ENCODE assay signal across 8 cellular contexts in genomic region chr11:114348200-114349191, GRCh38. TPM values are rescaled to one million over a fixed set of nuclear protein-coding genes. Genes with fewer than 3 reads are reported as not detected.
DNase-seq lines count a peak whose midpoint lies in the region; ATAC-seq and TF ChIP-seq lines count a peak whose summit lies in the region.

No MANE protein-coding gene starts in this region.

- TF ChIP-seq CTCF in HFFc6 (IDR thresholded peaks at IDR 0.05) (peak; percentile 85), kidney epithelial cell (IDR thresholded peaks at IDR 0.05; ENCODE audit: insufficient read depth, low read length, poor library complexity, severe bottlenecking) (peak; percentile 48), stomach (IDR thresholded peaks at IDR 0.05) (peak in 4 of 7 experiments; percentile 18 to 60 (median 41))

- H3K27ac ChIP-seq in CD4-positive, alpha-beta memory T cell (ENCODE audit: low read depth, low read length) = no peak overlapping the region
- H3K27ac ChIP-seq in stomach = no peak overlapping the region

- CTCF ChIA-PET in CD4-positive, alpha-beta memory T cell (lab: Charles Lee; ENCODE audit: partially characterized antibody) = interaction anchor here (1.8 to 2.1 kb wide), 2 partner anchors 32 to 50 kb away, joined by 5 to 6 read pairs; no protein-coding TSS in a partner anchor

- TF ChIP-seq POLR2A in stomach (IDR thresholded peaks at IDR 0.05) = no peak

- H3K4me1 Mint-ChIP-seq in CD4-positive, alpha-beta memory T cell = peaks cover 1 to 7% (median 5%) of the 10 kb centered on the region in 4 donors
- peaks cover 44% of the 10 kb centered on the region for H3K4me1 Mint-ChIP-seq in HFFc6 (ENCODE audit: low read depth)

- no peak overlapping the region for H3K27ac Mint-ChIP-seq in CD4-positive, alpha-beta memory T cell
- peak overlapping the region; percentile 54 for H3K27ac Mint-ChIP-seq in HFFc6

- WGBS in stomach, 5 donors = 69 to 76% (median 73%) methylated on average over 13 of the region's 13 CpGs

- peak overlapping the region in 2 of 8 donors; percentile 33 to 40 for H3K4me3 Mint-ChIP-seq in CD4-positive, alpha-beta memory T cell
- no peak overlapping the region; the same call in 1 of the 2 replicates for H3K4me3 Mint-ChIP-seq in HFFc6

- H3K9me3 Mint-ChIP-seq in CD4-positive, alpha-beta memory T cell = no peaks in the 10 kb centered on the region
- H3K9me3 Mint-ChIP-seq in HFFc6 = no peaks in the 10 kb centered on the region

- no peaks in the 10 kb centered on the region for H3K4me1 ChIP-seq in CD4-positive, alpha-beta memory T cell (ENCODE audit: insufficient read depth, low read length)
- no peaks in the 10 kb centered on the region for H3K4me1 ChIP-seq in stomach

- no peaks in the 10 kb centered on the region for H3K36me3 Mint-ChIP-seq in CD4-positive, alpha-beta memory T cell
- no peaks in the 10 kb centered on the region for H3K36me3 Mint-ChIP-seq in HFFc6 (ENCODE audit: low read depth)

- POLR2A ChIA-PET in CD4-positive, alpha-beta memory T cell (lab: Charles Lee; ENCODE audit: partially characterized antibody) = interaction anchor here (1.5 kb wide), 1 partner anchor 90 kb away, joined by 3 read pairs; the partner anchor contains the start of gene REXO2

- H3K27me3 Mint-ChIP-seq in CD4-positive, alpha-beta memory T cell = no peaks in the 10 kb centered on the region
- H3K27me3 Mint-ChIP-seq in HFFc6 (ENCODE audit: insufficient read depth) = no peaks in the 10 kb centered on the region

- DNase-seq in CD4-positive, alpha-beta memory T cell = peak in 4 of 5 donors; percentile 24 to 45 (median 38)
- peak; percentile 79 for DNase-seq in HFFc6
- DNase-seq in RKO (ENCODE audit: low spot score) = peak; percentile 57
- peak; percentile 22 for DNase-seq in central memory CD4-positive, alpha-beta T cell
- peak; percentile 28 for DNase-seq in kidney epithelial cell (ENCODE audit: low read depth)
- peak; percentile 47 for DNase-seq in stomach
- DNase-seq in HK-2 (ENCODE audit: unreplicated experiment) = no peak

- no peaks in the 10 kb centered on the region for H3K27me3 ChIP-seq in CD4-positive, alpha-beta memory T cell (ENCODE audit: insufficient read depth, low read length)
- H3K27me3 ChIP-seq in kidney epithelial cell (ENCODE audit: control insufficient read depth, insufficient read depth, low read length) (no peaks in the 10 kb centered on the region), stomach (no peaks in the 10 kb centered on the region)

- TF ChIP-seq EP300 in stomach (IDR thresholded peaks at IDR 0.05) = no peak

- intact Hi-C loops in CD4-positive, alpha-beta memory T cell (cut with micrococcal nuclease) = loop anchor here (1.0 to 2.0 kb wide), 2 partner anchors 52 to 91 kb away; partner anchors contain the start of genes C11orf71, RBM7 and REXO2
- intact Hi-C loops in stomach (cut with DNase I; ENCODE audit: low total_unique reads) = no loop called here

- ATAC-seq in GM18909 (IDR thresholded peaks at IDR 0.05; ENCODE audit: poor library complexity, unreplicated experiment) = no peak

- no peak overlapping the region for H3K4me3 ChIP-seq in CD4-positive, alpha-beta memory T cell (ENCODE audit: low read length in 2 of 2)
- no peak overlapping the region for H3K4me3 ChIP-seq in kidney epithelial cell (ENCODE audit: low read depth, low read length)
- no peak overlapping the region for H3K4me3 ChIP-seq in stomach

- H3K9me3 ChIP-seq in CD4-positive, alpha-beta memory T cell (ENCODE audit: control insufficient read depth in 1 of 2, low read length in 2 of 2) = no peaks in the 10 kb centered on the region
- no peaks in the 10 kb centered on the region for H3K9me3 ChIP-seq in stomach

- no peaks in the 10 kb centered on the region for H3K36me3 ChIP-seq in CD4-positive, alpha-beta memory T cell (ENCODE audit: insufficient read depth, low read length)
- H3K36me3 ChIP-seq in kidney epithelial cell (ENCODE audit: control insufficient read depth, insufficient read depth, low read length) (no peaks in the 10 kb centered on the region), stomach (no peaks in the 10 kb centered on the region)

RNA-seq across cellular contexts. Expression of gene C11orf71, which starts 51.8 kb away (rescaled TPM):
- total RNA-seq in CD4-positive, alpha-beta memory T cell = 10 to 100 TPM; 15.1 to 15.6 TPM
- polyA plus RNA-seq in CD4-positive, alpha-beta memory T cell = 10 to 100 TPM; 12.8 to 13.9 TPM
- total RNA-seq in HFFc6 (2021; fragmentation: NEBNext Ultra II Directional; extraction: Animal tissue kit (Norgen Biotek cat#: 25700)) = 1 to 10 TPM; 2.4 to 3.8 (median 3.2) TPM
- total RNA-seq in kidney epithelial cell = 1.6 and 1.9 TPM in 2 replicates
- 10 to 100 TPM in 1 of 5 donors, 1 to 10 TPM in 3, under 1 TPM in 1; 0.58 to 10.1 (median 4.9) TPM for total RNA-seq in stomach
- 1 to 10 TPM; 8.4 to 8.7 (median 8.6) TPM for polyA plus RNA-seq in stomach

RNA-seq across cellular contexts. Expression of gene RBM7, which starts 52.0 kb away (rescaled TPM):
- total RNA-seq in CD4-positive, alpha-beta memory T cell = 10 to 100 TPM; 35.8 to 43.0 TPM
- polyA plus RNA-seq in CD4-positive, alpha-beta memory T cell = 10 to 100 TPM; 23.1 to 39.8 TPM
- total RNA-seq in HFFc6 (2021; fragmentation: NEBNext Ultra II Directional; extraction: Animal tissue kit (Norgen Biotek cat#: 25700)) = 10 to 100 TPM; 35.9 to 42.3 (median 39.2) TPM
- total RNA-seq in kidney epithelial cell (40.2 and 43.5 TPM in 2 replicates), stomach (10 to 100 TPM in 3 of 5 donors, 1 to 10 TPM in 2; 4.8 to 41.5 (median 13.6) TPM)
- 10 to 100 TPM in 2 of 3 donors, 1 to 10 TPM in 1; 9.1 to 24.3 (median 21.1) TPM for polyA plus RNA-seq in stomach

RNA-seq across cellular contexts. Expression of gene NNMT, which starts 52.3 kb away (rescaled TPM):
- total RNA-seq in CD4-positive, alpha-beta memory T cell = not detected
- not detected for polyA plus RNA-seq in CD4-positive, alpha-beta memory T cell
- total RNA-seq in HFFc6 (2021; fragmentation: NEBNext Ultra II Directional; extraction: Animal tissue kit (Norgen Biotek cat#: 25700)) = 100 to 1,000 TPM; 191 to 264 (median 205) TPM
- 470 and 585 TPM in 2 replicates for total RNA-seq in kidney epithelial cell
- 100 to 1,000 TPM in 3 of 5 donors, 10 to 100 TPM in 2; 35.1 to 442 (median 250) TPM for total RNA-seq in stomach
- polyA plus RNA-seq in stomach = 100 to 1,000 TPM; 197 to 451 (median 373) TPM

Comparison
In these comparisons a context has a peak if more than half of its experiments do, and no peak if none do; other contexts are left out.
1. RNA of gene NNMT, which starts 52.3 kb away (total RNA-seq): 470 to 585 TPM in kidney epithelial cell, 35.1 to 442 TPM in stomach and 191 to 264 TPM in HFFc6; not detected in CD4-positive, alpha-beta memory T cell; every median in the first group is over 10 times any median in the second.
2. Peak in every context shown above with its lines, with median percentiles within 50 percentile points of each other: CTCF ChIP-seq.